19 cellular contexts compared by ENCODE assay signal in the genomic region with DNA sequence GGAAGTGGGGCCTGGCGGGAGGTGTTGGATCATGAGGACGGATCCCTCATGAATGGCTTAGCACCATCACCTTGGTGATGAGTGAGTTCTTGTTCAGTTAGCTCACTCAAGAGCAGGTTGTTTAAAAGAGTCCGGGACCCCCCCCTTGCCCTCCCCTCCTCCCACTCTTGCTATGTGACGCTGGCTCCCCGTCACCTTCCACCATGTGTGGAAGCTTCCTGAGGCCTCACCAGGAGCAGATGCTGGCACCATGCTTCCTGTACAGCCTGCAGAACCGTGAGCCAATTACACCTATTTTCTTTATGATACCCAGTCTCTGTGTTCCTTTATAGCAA. TPM values are rescaled to one million over a fixed set of nuclear protein-coding genes. Genes with fewer than 3 reads are reported as not detected.
DNase-seq lines count a peak whose midpoint lies in the region; ATAC-seq lines count a peak whose summit lies in the region.
"Had no signal": no experiment of that assay in that cellular context is flagged by ENCODE, and none has a peak within 500 bp of the region (broad histone marks: within the 10 kb centered on the region; RNA-seq: fewer than 3 reads in every experiment).

No MANE protein-coding gene starts in this region.

- no peaks in the 10 kb centered on the region for H3K9me3 ChIP-seq in naive thymus-derived CD4-positive, alpha-beta T cell (ENCODE audit: control insufficient read depth in 2 of 3, low read length in 3 of 3)
- H3K9me3 ChIP-seq: Caco-2, MG63 had no signal

- no peak overlapping the region for H3K4me3 Mint-ChIP-seq in activated CD4-positive, alpha-beta memory T cell treated with anti-CD3 and anti-CD28 coated beads for 36 hours
- no peak overlapping the region for H3K4me3 Mint-ChIP-seq in activated CD4-positive, alpha-beta memory T cell treated with anti-CD3 and anti-CD28 coated beads, Interleukin-2, amount 10 ng/mL, durations not matched to agents 7 days and 5 days
- no peak overlapping the region for H3K4me3 Mint-ChIP-seq in activated T-helper 2 cell treated with anti-CD3 and anti-CD28 coated beads, Interferon-gamma antibody, Interleukin-2, Interleukin-4, amounts not matched to agents 10 μg/mL and 5 μg/mL and 100 μg/mL, durations not matched to agents 14 hours and 24 hours and 36 hours (ENCODE audit: low read depth)
- peak overlapping the region in 2 of 10 donors; percentile 26 to 64 for H3K4me3 Mint-ChIP-seq in naive thymus-derived CD4-positive, alpha-beta T cell

- intact Hi-C loops in activated CD4-positive, alpha-beta memory T cell treated with anti-CD3 and anti-CD28 coated beads for 36 hours (cut with micrococcal nuclease), result no loop called here
- intact Hi-C loops in activated T-helper 2 cell treated with anti-CD3 and anti-CD28 coated beads, Interferon-gamma antibody, Interleukin-2, Interleukin-4, amounts not matched to agents 10 μg/mL and 5 μg/mL and 100 μg/mL, durations not matched to agents 14 hours and 24 hours and 36 hours (cut with micrococcal nuclease), result no loop called here
- intact Hi-C loops in naive thymus-derived CD4-positive, alpha-beta T cell (cut with micrococcal nuclease), result no loop called here
- intact Hi-C loops in posterior vena cava (cut with DNase I), result no loop called here

- peak; percentile 7 for DNase-seq in activated CD4-positive, alpha-beta memory T cell treated with anti-CD3 and anti-CD28 coated beads for 36 hours
- DNase-seq in activated CD4-positive, alpha-beta memory T cell treated with anti-CD3 and anti-CD28 coated beads, Interleukin-2, amount 10 ng/mL, durations not matched to agents 7 days and 5 days, result no peak
- no peak for DNase-seq in activated T-helper 2 cell treated with anti-CD3 and anti-CD28 coated beads, Interferon-gamma antibody, Interleukin-2, Interleukin-4, amounts not matched to agents 10 μg/mL and 5 μg/mL and 100 μg/mL, durations not matched to agents 14 hours and 24 hours and 36 hours (ENCODE audit: low spot score)
- DNase-seq in naive thymus-derived CD4-positive, alpha-beta T cell, result no peak
- DNase-seq in posterior vena cava (ENCODE audit: low spot score), result peak; percentile 30
- DNase-seq in AG08396 (ENCODE audit: low spot score), result no peak
- DNase-seq in NCI-H2107 treated with DMSO at 0.1 percent for 48 hours (lab: John Stamatoyannopoulos, UW; ENCODE audit: unreplicated experiment), result no peak
- DNase-seq: Caco-2, GF-D8, HCEC 1CT, Kasumi-1, MG63, NCI-H1092 treated with DMSO at 0.1 percent for 48 hours, NCI-H2081 treated with DMSO at 0.1 percent for 48 hours, NCI-H510A, NCI-H748 treated with DMSO at 0.1 percent for 48 hours, Right ventricle myocardium superior had no signal

- H3K36me3 ChIP-seq in naive thymus-derived CD4-positive, alpha-beta T cell (ENCODE audit: control insufficient read depth in 2 of 3, insufficient read depth in 3 of 3, low read length in 3 of 3), result no peaks in the 10 kb centered on the region

- H3K27ac ChIP-seq in naive thymus-derived CD4-positive, alpha-beta T cell (ENCODE audit: low read depth, low read length), result no peak overlapping the region
- H3K27ac ChIP-seq: 22Rv1 had no signal

- peaks cover 12 to 20% of the 10 kb centered on the region in 2 donors for H3K4me1 ChIP-seq in naive thymus-derived CD4-positive, alpha-beta T cell (ENCODE audit: control insufficient read depth in 2 of 2, insufficient read depth in 2 of 2, low read length in 2 of 2)

- peaks cover 17% of the 10 kb centered on the region for H3K4me1 Mint-ChIP-seq in activated CD4-positive, alpha-beta memory T cell treated with anti-CD3 and anti-CD28 coated beads for 36 hours (ENCODE audit: low read depth)
- peaks cover 26% of the 10 kb centered on the region for H3K4me1 Mint-ChIP-seq in activated CD4-positive, alpha-beta memory T cell treated with anti-CD3 and anti-CD28 coated beads, Interleukin-2, amount 10 ng/mL, durations not matched to agents 7 days and 5 days
- peaks cover 16% of the 10 kb centered on the region for H3K4me1 Mint-ChIP-seq in activated T-helper 2 cell treated with anti-CD3 and anti-CD28 coated beads, Interferon-gamma antibody, Interleukin-2, Interleukin-4, amounts not matched to agents 10 μg/mL and 5 μg/mL and 100 μg/mL, durations not matched to agents 14 hours and 24 hours and 36 hours (ENCODE audit: low read depth)
- H3K4me1 Mint-ChIP-seq in naive thymus-derived CD4-positive, alpha-beta T cell, result peaks cover 14 to 35% (median 22%) of the 10 kb centered on the region in 7 donors

- CTCF ChIA-PET in activated CD4-positive, alpha-beta memory T cell treated with anti-CD3 and anti-CD28 coated beads for 36 hours (lab: Charles Lee), result no interaction called here
- CTCF ChIA-PET in activated CD4-positive, alpha-beta memory T cell treated with anti-CD3 and anti-CD28 coated beads, Interleukin-2, amount 10 ng/mL, durations not matched to agents 7 days and 5 days (lab: Charles Lee), result no interaction called here
- CTCF ChIA-PET in naive thymus-derived CD4-positive, alpha-beta T cell (lab: Charles Lee), result no interaction called here

- H3K27me3 ChIP-seq in naive thymus-derived CD4-positive, alpha-beta T cell (ENCODE audit: control insufficient read depth in 2 of 2, insufficient read depth in 2 of 2, low read length in 2 of 2), result no peaks in the 10 kb centered on the region

- H3K9me3 Mint-ChIP-seq in activated CD4-positive, alpha-beta memory T cell treated with anti-CD3 and anti-CD28 coated beads for 36 hours, result no peaks in the 10 kb centered on the region
- H3K9me3 Mint-ChIP-seq in activated CD4-positive, alpha-beta memory T cell treated with anti-CD3 and anti-CD28 coated beads, Interleukin-2, amount 10 ng/mL, durations not matched to agents 7 days and 5 days, result no peaks in the 10 kb centered on the region
- no peaks in the 10 kb centered on the region for H3K9me3 Mint-ChIP-seq in activated T-helper 2 cell treated with anti-CD3 and anti-CD28 coated beads, Interferon-gamma antibody, Interleukin-2, Interleukin-4, amounts not matched to agents 10 μg/mL and 5 μg/mL and 100 μg/mL, durations not matched to agents 14 hours and 24 hours and 36 hours
- no peaks in the 10 kb centered on the region for H3K9me3 Mint-ChIP-seq in naive thymus-derived CD4-positive, alpha-beta T cell

- H3K27me3 Mint-ChIP-seq in activated CD4-positive, alpha-beta memory T cell treated with anti-CD3 and anti-CD28 coated beads for 36 hours, result no peaks in the 10 kb centered on the region
- no peaks in the 10 kb centered on the region for H3K27me3 Mint-ChIP-seq in activated CD4-positive, alpha-beta memory T cell treated with anti-CD3 and anti-CD28 coated beads, Interleukin-2, amount 10 ng/mL, durations not matched to agents 7 days and 5 days
- H3K27me3 Mint-ChIP-seq in activated T-helper 2 cell treated with anti-CD3 and anti-CD28 coated beads, Interferon-gamma antibody, Interleukin-2, Interleukin-4, amounts not matched to agents 10 μg/mL and 5 μg/mL and 100 μg/mL, durations not matched to agents 14 hours and 24 hours and 36 hours (ENCODE audit: low read depth), result no peaks in the 10 kb centered on the region
- H3K27me3 Mint-ChIP-seq in naive thymus-derived CD4-positive, alpha-beta T cell, result no peaks in the 10 kb centered on the region

- H3K36me3 Mint-ChIP-seq in activated CD4-positive, alpha-beta memory T cell treated with anti-CD3 and anti-CD28 coated beads for 36 hours, result peaks cover 2% of the 10 kb centered on the region
- H3K36me3 Mint-ChIP-seq in activated CD4-positive, alpha-beta memory T cell treated with anti-CD3 and anti-CD28 coated beads, Interleukin-2, amount 10 ng/mL, durations not matched to agents 7 days and 5 days (ENCODE audit: low read depth), result no peaks in the 10 kb centered on the region
- H3K36me3 Mint-ChIP-seq in activated T-helper 2 cell treated with anti-CD3 and anti-CD28 coated beads, Interferon-gamma antibody, Interleukin-2, Interleukin-4, amounts not matched to agents 10 μg/mL and 5 μg/mL and 100 μg/mL, durations not matched to agents 14 hours and 24 hours and 36 hours (ENCODE audit: low read depth), result peaks cover 13% of the 10 kb centered on the region
- H3K36me3 Mint-ChIP-seq in naive thymus-derived CD4-positive, alpha-beta T cell, result peaks cover 0 to 2% (median 0%) of the 10 kb centered on the region in 5 donors

- no peak for ATAC-seq in naive thymus-derived CD4-positive, alpha-beta T cell
- no peak for ATAC-seq in GM21381 (IDR thresholded peaks at IDR 0.05; ENCODE audit: unreplicated experiment)

- no peak overlapping the region for H3K4me3 ChIP-seq in naive thymus-derived CD4-positive, alpha-beta T cell (ENCODE audit: low read length)
- H3K4me3 ChIP-seq: MG63 had no signal

- H3K27ac Mint-ChIP-seq in activated CD4-positive, alpha-beta memory T cell treated with anti-CD3 and anti-CD28 coated beads for 36 hours, result no peak overlapping the region
- H3K27ac Mint-ChIP-seq in activated CD4-positive, alpha-beta memory T cell treated with anti-CD3 and anti-CD28 coated beads, Interleukin-2, amount 10 ng/mL, durations not matched to agents 7 days and 5 days, result no peak overlapping the region
- peak overlapping the region; percentile 55 for H3K27ac Mint-ChIP-seq in activated T-helper 2 cell treated with anti-CD3 and anti-CD28 coated beads, Interferon-gamma antibody, Interleukin-2, Interleukin-4, amounts not matched to agents 10 μg/mL and 5 μg/mL and 100 μg/mL, durations not matched to agents 14 hours and 24 hours and 36 hours
- peak overlapping the region in 5 of 9 donors; percentile 1 to 72 (median 16) for H3K27ac Mint-ChIP-seq in naive thymus-derived CD4-positive, alpha-beta T cell

- POLR2A ChIA-PET in activated CD4-positive, alpha-beta memory T cell treated with anti-CD3 and anti-CD28 coated beads for 36 hours (lab: Charles Lee), result no interaction called here
- POLR2A ChIA-PET in activated CD4-positive, alpha-beta memory T cell treated with anti-CD3 and anti-CD28 coated beads, Interleukin-2, amount 10 ng/mL, durations not matched to agents 7 days and 5 days (lab: Charles Lee), result no interaction called here
- POLR2A ChIA-PET in naive thymus-derived CD4-positive, alpha-beta T cell (lab: Charles Lee), result no interaction called here

RNA-seq across cellular contexts. Expression of a gene that starts 3.0 kb away (rescaled TPM):
- 10 to 100 TPM; 29.2 to 30.3 TPM for total RNA-seq in activated CD4-positive, alpha-beta memory T cell treated with anti-CD3 and anti-CD28 coated beads for 36 hours
- total RNA-seq in activated CD4-positive, alpha-beta memory T cell treated with anti-CD3 and anti-CD28 coated beads, Interleukin-2, amount 10 ng/mL, durations not matched to agents 7 days and 5 days, result 10 to 100 TPM; 30.0 to 31.2 TPM
- 68.1 and 72.7 TPM in 2 replicates for total RNA-seq in activated T-helper 2 cell treated with anti-CD3 and anti-CD28 coated beads, Interferon-gamma antibody, Interleukin-2, Interleukin-4, amounts not matched to agents 10 μg/mL and 5 μg/mL and 100 μg/mL, durations not matched to agents 14 hours and 24 hours and 36 hours
- total RNA-seq in naive thymus-derived CD4-positive, alpha-beta T cell, result 10 to 100 TPM; 10.5 to 49.1 (median 21.6) TPM
- 10 to 100 TPM; 11.7 to 15.6 TPM for polyA plus RNA-seq in naive thymus-derived CD4-positive, alpha-beta T cell
- 1 to 10 TPM; 4.5 to 6.5 TPM for total RNA-seq in posterior vena cava

Comparison
In these comparisons a context has a peak if more than half of its experiments do, and no peak if none do; other contexts are left out.
1. DNase-seq: peak in activated CD4-positive, alpha-beta memory T cell treated with anti-CD3 and anti-CD28 coated beads for 36 hours (single experiment) and posterior vena cava (single experiment); none in activated CD4-positive, alpha-beta memory T cell treated with anti-CD3 and anti-CD28 coated beads, Interleukin-2, amount 10 ng/mL, durations not matched to agents 7 days and 5 days (single experiment), activated T-helper 2 cell treated with anti-CD3 and anti-CD28 coated beads, Interferon-gamma antibody, Interleukin-2, Interleukin-4, amounts not matched to agents 10 μg/mL and 5 μg/mL and 100 μg/mL, durations not matched to agents 14 hours and 24 hours and 36 hours (single experiment), naive thymus-derived CD4-positive, alpha-beta T cell (0 of 9), AG08396 (single experiment) and NCI-H2107 treated with DMSO at 0.1 percent for 48 hours (single experiment).
2. H3K27ac Mint-ChIP-seq: peak in activated T-helper 2 cell treated with anti-CD3 and anti-CD28 coated beads, Interferon-gamma antibody, Interleukin-2, Interleukin-4, amounts not matched to agents 10 μg/mL and 5 μg/mL and 100 μg/mL, durations not matched to agents 14 hours and 24 hours and 36 hours (single experiment) and naive thymus-derived CD4-positive, alpha-beta T cell (5 of 9); none in activated CD4-positive, alpha-beta memory T cell treated with anti-CD3 and anti-CD28 coated beads for 36 hours (single experiment) and activated CD4-positive, alpha-beta memory T cell treated with anti-CD3 and anti-CD28 coated beads, Interleukin-2, amount 10 ng/mL, durations not matched to agents 7 days and 5 days (single experiment).